In the genomic region with DNA sequence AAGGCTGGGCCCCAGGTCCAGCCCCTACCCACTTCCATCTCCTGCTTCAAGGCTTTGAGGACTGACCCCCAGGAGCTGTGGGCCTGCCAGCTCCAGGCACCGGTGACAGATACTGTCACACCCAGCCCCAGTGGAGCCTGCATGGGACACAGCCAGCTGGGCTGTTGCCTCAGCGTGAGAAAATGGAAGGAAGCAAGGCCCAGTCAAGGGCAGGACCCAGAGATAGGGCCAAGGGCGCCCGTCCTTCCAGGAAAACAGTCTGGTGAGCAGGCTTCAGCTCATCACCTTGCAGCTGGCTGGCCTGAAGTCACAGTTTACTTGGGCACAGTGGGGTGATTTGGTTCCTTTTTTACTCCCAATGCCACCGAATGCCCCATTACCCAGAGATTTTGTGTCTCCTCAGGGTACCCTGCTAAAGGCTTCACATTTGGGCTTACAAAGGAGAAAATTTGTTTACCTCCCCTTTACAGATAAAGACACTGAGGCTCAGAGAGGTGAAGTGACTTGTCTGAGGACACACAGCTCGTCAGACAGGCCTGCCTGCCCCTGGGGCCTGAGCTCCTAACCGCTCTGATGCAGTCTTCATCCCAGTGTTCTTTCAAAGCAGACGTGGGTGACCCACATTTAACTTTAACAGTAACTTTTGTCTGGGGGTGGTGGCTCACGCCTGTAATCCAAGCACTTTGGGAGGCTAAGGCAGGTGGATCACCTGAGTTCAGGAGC, we compare ENCODE assay signal across 1 cellular context.
TF ChIP-seq lines count a peak whose summit lies in the region.

No MANE protein-coding gene starts in this region.

TF ChIP-seq in IMR-90, 13 proteins besides CTCF, POLR2A, EP300 and RAD21:
- TF ChIP-seq NFE2L2 (IDR thresholded peaks at IDR 0.05; ENCODE audit: low read depth, low read length) (no peak), CEBPB (IDR thresholded peaks at IDR 0.05; ENCODE audit: low read depth, low read length) (no peak), MAZ (IDR thresholded peaks at IDR 0.05; ENCODE audit: borderline replicate concordance, low read depth, low read length) (no peak), SMC3 (IDR thresholded peaks at IDR 0.05; ENCODE audit: low read depth, low read length) (no peak), CHD1 (IDR thresholded peaks at IDR 0.05; ENCODE audit: low read depth, low read length) (no peak), FOS (IDR thresholded peaks at IDR 0.05; ENCODE audit: low read depth, low read length) (no peak), RCOR1 (IDR thresholded peaks at IDR 0.05; ENCODE audit: insufficient replicate concordance, low read length) (no peak), RFX5 (IDR thresholded peaks at IDR 0.05; ENCODE audit: low read depth, low read length) (no peak), MXI1 (IDR thresholded peaks at IDR 0.05; ENCODE audit: borderline replicate concordance, low read depth, low read length) (no peak), MAFK (IDR thresholded peaks at IDR 0.05; ENCODE audit: low read depth, low read length) (no peak), BHLHE40 (IDR thresholded peaks at IDR 0.05; ENCODE audit: low read depth, low read length) (no peak)
- TF ChIP-seq, protein P1, sequence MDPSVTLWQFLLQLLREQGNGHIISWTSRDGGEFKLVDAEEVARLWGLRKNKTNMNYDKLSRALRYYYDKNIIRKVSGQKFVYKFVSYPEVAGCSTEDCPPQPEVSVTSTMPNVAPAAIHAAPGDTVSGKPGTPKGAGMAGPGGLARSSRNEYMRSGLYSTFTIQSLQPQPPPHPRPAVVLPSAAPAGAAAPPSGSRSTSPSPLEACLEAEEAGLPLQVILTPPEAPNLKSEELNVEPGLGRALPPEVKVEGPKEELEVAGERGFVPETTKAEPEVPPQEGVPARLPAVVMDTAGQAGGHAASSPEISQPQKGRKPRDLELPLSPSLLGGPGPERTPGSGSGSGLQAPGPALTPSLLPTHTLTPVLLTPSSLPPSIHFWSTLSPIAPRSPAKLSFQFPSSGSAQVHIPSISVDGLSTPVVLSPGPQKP (IDR thresholded peaks at IDR 0.05; ENCODE audit: borderline replicate concordance, low read depth, low read length): no peak
- TF ChIP-seq, protein P2, sequence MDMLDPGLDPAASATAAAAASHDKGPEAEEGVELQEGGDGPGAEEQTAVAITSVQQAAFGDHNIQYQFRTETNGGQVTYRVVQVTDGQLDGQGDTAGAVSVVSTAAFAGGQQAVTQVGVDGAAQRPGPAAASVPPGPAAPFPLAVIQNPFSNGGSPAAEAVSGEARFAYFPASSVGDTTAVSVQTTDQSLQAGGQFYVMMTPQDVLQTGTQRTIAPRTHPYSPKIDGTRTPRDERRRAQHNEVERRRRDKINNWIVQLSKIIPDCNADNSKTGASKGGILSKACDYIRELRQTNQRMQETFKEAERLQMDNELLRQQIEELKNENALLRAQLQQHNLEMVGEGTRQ (IDR thresholded peaks at IDR 0.05; ENCODE audit: low read depth, low read length): no peak
